32 cellular contexts compared by ENCODE assay signal in the genomic region with DNA sequence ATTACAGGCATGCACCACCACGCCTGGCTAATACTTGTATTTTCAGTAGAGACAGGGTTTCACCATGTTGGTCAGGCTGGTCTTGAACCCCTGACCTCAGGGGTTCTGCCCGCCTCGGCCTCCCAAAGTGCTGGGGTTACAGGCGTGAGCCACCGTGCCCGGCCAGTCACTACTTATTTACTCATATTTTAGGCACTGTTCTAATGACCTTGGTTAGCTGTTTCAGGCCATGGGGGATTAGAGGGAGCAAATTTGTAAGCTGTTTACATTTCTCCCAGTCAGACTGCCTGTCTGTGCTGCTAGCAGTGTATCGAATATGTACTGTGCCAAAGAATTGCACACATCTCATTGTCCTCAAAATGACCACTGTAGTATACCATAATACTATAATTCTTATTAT.
"Had no signal": no experiment of that assay in that cellular context is flagged by ENCODE, and none has a peak within 500 bp of the region (broad histone marks: within the 10 kb centered on the region; RNA-seq: fewer than 3 reads in every experiment).

No MANE protein-coding gene starts in this region.

- H3K4me3 ChIP-seq: gastrocnemius medialis, heart left ventricle had no signal

- H3K9me3 ChIP-seq: gastrocnemius medialis, heart left ventricle had no signal

- DNase-seq: activated B cell treated with CpG ODN at 0.5 μM for 24 hours; activated CD4-positive, alpha-beta T cell treated with anti-CD3 and anti-CD28 coated beads for 48 hours; activated CD4-positive, alpha-beta T cell treated with anti-CD3 and anti-CD28 coated beads, Interleukin-2, amount 50 U/mL, for 1 hour; activated CD4-positive, alpha-beta T cell treated with anti-CD3 and anti-CD28 coated beads, Interleukin-2, amount 50 U/mL, for 48 hours; activated CD8-positive, alpha-beta memory T cell treated with anti-CD3 and anti-CD28 coated beads for 24 hours; activated CD8-positive, alpha-beta T cell treated with anti-CD3 and anti-CD28 coated beads for 36 hours; activated effector memory CD4-positive, alpha-beta T cell treated with Interleukin-2 at 50 U/mL for 16 hours; activated gamma-delta T cell treated with Interleukin-2 at 50 U/mL for 16 hours; activated naive CD4-positive, alpha-beta T cell treated with anti-CD3 and anti-CD28 coated beads, Interleukin-2, amount 50 U/mL, for 16 hours; activated naive CD4-positive, alpha-beta T cell treated with Interleukin-2 at 50 U/mL for 16 hours; activated T-cell treated with anti-CD3 and anti-CD28 coated beads, Interleukin-2, amount 50 U/mL, for 4 hours; amniotic stem cell; anterior cingulate cortex; brain microvascular endothelial cell; cortex of kidney; dermis blood vessel endothelial cell; effector CD8-positive, alpha-beta T cell; foreskin keratinocyte; gastrocnemius medialis; glutamatergic neuron; heart left ventricle; T-helper 1 cell; T-helper 17 cell; T1000 had no signal

- H3K4me1 ChIP-seq: foreskin keratinocyte, gastrocnemius medialis, heart left ventricle had no signal

- FAIRE-seq: astrocyte, bronchial epithelial cell, endometrium, endothelial cell of umbilical vein had no signal

- H3K27me3 ChIP-seq: brain microvascular endothelial cell, foreskin keratinocyte, gastrocnemius medialis, heart left ventricle had no signal

- ATAC-seq: activated CD4-positive, CD25-positive, alpha-beta regulatory T cell treated with anti-CD3 and anti-CD28 coated beads, Interleukin-2, amount 50 U/mL, for 24 hours; activated CD8-positive, alpha-beta T cell treated with anti-CD3 and anti-CD28 coated beads for 36 hours; activated T-cell treated with anti-CD3 and anti-CD28 coated beads, Interleukin-2, amount 50 U/mL, for 4 hours; activated T-helper 17 cell treated with anti-CD3 and anti-CD28 coated beads, Interleukin-2, amount 50 U/mL, for 72 hours; foreskin keratinocyte; gastrocnemius medialis; heart left ventricle; T-helper 17 cell had no signal

- H3K27ac ChIP-seq: brain microvascular endothelial cell, epithelial cell of prostate, foreskin keratinocyte, gastrocnemius medialis, heart left ventricle, WERI-Rb-1 had no signal

- H3K36me3 ChIP-seq: brain microvascular endothelial cell, gastrocnemius medialis, WERI-Rb-1 had no signal
